Comparison of ENCODE assay signal across 22 cellular contexts in genomic region chr17:10106067-10106466, GRCh38.
DNase-seq lines count a peak whose midpoint lies in the region; ATAC-seq and TF ChIP-seq lines count a peak whose summit lies in the region.
"Had no signal": no experiment of that assay in that cellular context is flagged by ENCODE, and none has a peak within 500 bp of the region (broad histone marks: within the 10 kb centered on the region; RNA-seq: fewer than 3 reads in every experiment).

No MANE protein-coding gene starts in this region.

- H3K9me3 Mint-ChIP-seq in MCF 10A (ENCODE audit: unreplicated experiment) (peaks cover 17% of the 10 kb centered on the region), nephron (no peaks in the 10 kb centered on the region)
- H3K9me3 Mint-ChIP-seq in activated CD4-positive, alpha-beta memory T cell treated with anti-CD3 and anti-CD28 coated beads for 36 hours = no peaks in the 10 kb centered on the region
- H3K9me3 Mint-ChIP-seq: activated T-cell treated with anti-CD3 and anti-CD28 coated beads, Interleukin-2, amount 50 U/mL, for 24 hours; CD4-positive, alpha-beta T cell; endodermal cell; natural killer cell treated with Interleukin-12 subunit alpha and Interleukin-12 subunit beta and Interleukin-15 and Interleukin-18, amount 100 ng/mL, for 72 hours had no signal

- H3K27me3 ChIP-seq in breast epithelium (no peaks in the 10 kb centered on the region), foreskin keratinocyte (peaks cover 2% of the 10 kb centered on the region)
- H3K27me3 ChIP-seq: adrenal gland had no signal

- H3K4me2 ChIP-seq in OCI-LY7 (ENCODE audit: low read length) = no peak overlapping the region

- H3K9me2 ChIP-seq in OCI-LY7 (ENCODE audit: insufficient read depth, low read length) = no peaks in the 10 kb centered on the region

- H3K36me3 Mint-ChIP-seq in MCF 10A (ENCODE audit: insufficient read depth, unreplicated experiment) = no peaks in the 10 kb centered on the region
- no peaks in the 10 kb centered on the region for H3K36me3 Mint-ChIP-seq in nephron (ENCODE audit: low read depth)
- H3K36me3 Mint-ChIP-seq in activated CD4-positive, alpha-beta memory T cell treated with anti-CD3 and anti-CD28 coated beads for 36 hours = no peaks in the 10 kb centered on the region
- H3K36me3 Mint-ChIP-seq: natural killer cell treated with Interleukin-12 subunit alpha and Interleukin-12 subunit beta and Interleukin-15 and Interleukin-18, amount 100 ng/mL, for 72 hours had no signal

- POLR2A ChIA-PET in MCF 10A (lab: Yijun Ruan, JAX) = no interaction called here
- POLR2A ChIA-PET in OCI-LY7 (lab: Charles Lee) = no interaction called here
- POLR2A ChIA-PET in activated CD4-positive, alpha-beta memory T cell treated with anti-CD3 and anti-CD28 coated beads for 36 hours (lab: Charles Lee) = no interaction called here

- H3K36me3 ChIP-seq in breast epithelium (no peaks in the 10 kb centered on the region), urinary bladder (ENCODE audit: insufficient read depth) (no peaks in the 10 kb centered on the region), OCI-LY7 (ENCODE audit: insufficient read depth, low read length) (no peaks in the 10 kb centered on the region)
- H3K36me3 ChIP-seq: adrenal gland had no signal

- no peak overlapping the region for H3K4me3 Mint-ChIP-seq in MCF 10A (ENCODE audit: unreplicated experiment)
- peak overlapping the region in 1 of 3 experiments; percentile 20 for H3K4me3 Mint-ChIP-seq in nephron
- H3K4me3 Mint-ChIP-seq in activated CD4-positive, alpha-beta memory T cell treated with anti-CD3 and anti-CD28 coated beads for 36 hours = no peak overlapping the region
- H3K4me3 Mint-ChIP-seq: activated T-cell treated with anti-CD3 and anti-CD28 coated beads, Interleukin-2, amount 50 U/mL, for 24 hours; CD4-positive, alpha-beta T cell; endodermal cell; natural killer cell treated with Interleukin-12 subunit alpha and Interleukin-12 subunit beta and Interleukin-15 and Interleukin-18, amount 100 ng/mL, for 72 hours had no signal

- DNase-seq in breast epithelium (ENCODE audit: low spot score in 2 of 2) = no peak
- DNase-seq in MCF 10A (ENCODE audit: unreplicated experiment) = no peak
- DNase-seq in foreskin keratinocyte = no peak
- DNase-seq in OCI-LY7 (ENCODE audit: low spot score) = no peak
- DNase-seq in activated CD4-positive, alpha-beta memory T cell treated with anti-CD3 and anti-CD28 coated beads for 36 hours = no peak
- DNase-seq in occipital lobe (lab: John Stamatoyannopoulos, UW) = no peak
- DNase-seq: activated CD4-positive, alpha-beta T cell treated with anti-CD3 and anti-CD28 coated beads for 4 hours; activated naive CD4-positive, alpha-beta T cell; activated T-cell treated with anti-CD3 and anti-CD28 coated beads, Interleukin-2, amount 50 U/mL, for 24 hours; CD4-positive, alpha-beta T cell; DMS 273 treated with DMSO at 0.1 percent for 48 hours; glutamatergic neuron; NCI-H1105; stimulated activated CD4-positive, alpha-beta T cell treated with anti-CD3 and anti-CD28 coated beads, Interleukin-1b, Interleukin-23, amount 100 ng/mL, for 48 hours; substantia nigra had no signal

- TF ChIP-seq CTCF in breast epithelium (IDR thresholded peaks at IDR 0.05) (no peak), MCF 10A (IDR thresholded peaks at IDR 0.05; ENCODE audit: unreplicated experiment) (no peak), foreskin keratinocyte (conservative IDR thresholded peaks at IDR 0.05) (no peak), nephron (IDR thresholded peaks at IDR 0.05; ENCODE audit: unreplicated experiment in 3 of 3) (no peak), OCI-LY7 (conservative IDR thresholded peaks at IDR 0.05; ENCODE audit: low read length) (no peak)

- BruUV-seq in MCF 10A (replicated peaks; lab: Mats Ljungman, UMichigan) (no TSS peak), OCI-LY7 (replicated peaks; lab: Mats Ljungman, UMichigan) (no TSS peak)

- H3K27ac ChIP-seq in breast epithelium = peak overlapping the region; percentile 65 to 79
- no peak overlapping the region for H3K27ac ChIP-seq in foreskin keratinocyte
- H3K27ac ChIP-seq in urinary bladder (ENCODE audit: low read depth) = peak overlapping the region; percentile 40
- H3K27ac ChIP-seq in OCI-LY7 (ENCODE audit: low read depth, low read length, poor library complexity, severe bottlenecking) = no peak overlapping the region
- H3K27ac ChIP-seq: 22Rv1 had no signal

- peak overlapping the region in 2 of 3 donors; percentile 3 to 33 for H3K4me3 ChIP-seq in breast epithelium
- H3K4me3 ChIP-seq in urinary bladder (ENCODE audit: low read depth, low read length) = no peak overlapping the region
- no peak overlapping the region for H3K4me3 ChIP-seq in OCI-LY7 (ENCODE audit: low read depth, low read length, poor library complexity, severe bottlenecking)
- H3K4me3 ChIP-seq: adrenal gland had no signal

- H3K4me1 Mint-ChIP-seq in MCF 10A (ENCODE audit: insufficient read depth, unreplicated experiment) (no peaks in the 10 kb centered on the region), nephron (peaks cover 30% of the 10 kb centered on the region)
- no peaks in the 10 kb centered on the region for H3K4me1 Mint-ChIP-seq in activated CD4-positive, alpha-beta memory T cell treated with anti-CD3 and anti-CD28 coated beads for 36 hours (ENCODE audit: low read depth)

- intact Hi-C loops in breast epithelium (cut with DNase I; ENCODE audit: low total_unique reads) (no loop called here), MCF 10A (cut with micrococcal nuclease) (no loop called here), OCI-LY7 (cut with micrococcal nuclease; ENCODE audit: unreplicated experiment) (no loop called here)
- intact Hi-C loops in activated CD4-positive, alpha-beta memory T cell treated with anti-CD3 and anti-CD28 coated beads for 36 hours (cut with micrococcal nuclease) = no loop called here

- no peaks in the 10 kb centered on the region for H3K79me2 ChIP-seq in OCI-LY7 (ENCODE audit: insufficient read depth, low read depth, low read length)

- peak; percentile 3 for ATAC-seq in foreskin keratinocyte
- ATAC-seq: natural killer cell treated with Interleukin-12 subunit alpha and Interleukin-12 subunit beta and Interleukin-15 and Interleukin-18, amount 100 ng/mL, for 72 hours had no signal

- H3K9me3 ChIP-seq in breast epithelium (no peaks in the 10 kb centered on the region), OCI-LY7 (ENCODE audit: low read length) (no peaks in the 10 kb centered on the region)
- H3K9me3 ChIP-seq: adrenal gland had no signal

- H3K4me1 ChIP-seq in breast epithelium (no peaks in the 10 kb centered on the region), foreskin keratinocyte (no peaks in the 10 kb centered on the region), urinary bladder (ENCODE audit: insufficient read depth) (no peaks in the 10 kb centered on the region), OCI-LY7 (ENCODE audit: insufficient read depth, low read length, poor library complexity, severe bottlenecking) (no peaks in the 10 kb centered on the region)

- H3K27me3 Mint-ChIP-seq in MCF 10A (ENCODE audit: insufficient read depth, unreplicated experiment) = peaks cover 11% of the 10 kb centered on the region
- no peaks in the 10 kb centered on the region for H3K27me3 Mint-ChIP-seq in nephron (ENCODE audit: low read depth)
- no peaks in the 10 kb centered on the region for H3K27me3 Mint-ChIP-seq in activated CD4-positive, alpha-beta memory T cell treated with anti-CD3 and anti-CD28 coated beads for 36 hours
- H3K27me3 Mint-ChIP-seq: activated T-cell treated with anti-CD3 and anti-CD28 coated beads, Interleukin-2, amount 50 U/mL, for 24 hours; natural killer cell treated with Interleukin-12 subunit alpha and Interleukin-12 subunit beta and Interleukin-15 and Interleukin-18, amount 100 ng/mL, for 72 hours had no signal

- H3K27ac Mint-ChIP-seq in MCF 10A (ENCODE audit: low read depth, unreplicated experiment) = no peak overlapping the region
- H3K27ac Mint-ChIP-seq in nephron = peak overlapping the region; percentile 22 to 55 (median 52)
- no peak overlapping the region for H3K27ac Mint-ChIP-seq in activated CD4-positive, alpha-beta memory T cell treated with anti-CD3 and anti-CD28 coated beads for 36 hours
- H3K27ac Mint-ChIP-seq: activated T-cell treated with anti-CD3 and anti-CD28 coated beads, Interleukin-2, amount 50 U/mL, for 24 hours; CD4-positive, alpha-beta T cell; endodermal cell; natural killer cell treated with Interleukin-12 subunit alpha and Interleukin-12 subunit beta and Interleukin-15 and Interleukin-18, amount 100 ng/mL, for 72 hours; progenitor cell of endocrine pancreas had no signal

- H4K20me1 ChIP-seq in OCI-LY7 (ENCODE audit: insufficient read depth, low read length) = no peaks in the 10 kb centered on the region

- CTCF ChIA-PET in MCF 10A (lab: Yijun Ruan, JAX) (interaction anchor here (0.7 kb wide), 1 partner anchor 494 kb away, joined by 3 read pairs; no protein-coding TSS in a partner anchor), OCI-LY7 (lab: Charles Lee; ENCODE audit: unreplicated experiment) (no interaction called here)
- CTCF ChIA-PET in activated CD4-positive, alpha-beta memory T cell treated with anti-CD3 and anti-CD28 coated beads for 36 hours (lab: Charles Lee) = no interaction called here

- 76% methylated on average over 9 of the region's 9 CpGs for whole genome bisulfite sequencing in urinary bladder

- TF ChIP-seq POLR2A in breast epithelium (IDR thresholded peaks at IDR 0.05) = no peak

- H2AFZ ChIP-seq in OCI-LY7 (ENCODE audit: low read length) = no peak overlapping the region

Comparison
In these comparisons a context has a peak if more than half of its experiments do, and no peak if none do; other contexts are left out.
1. H3K27ac ChIP-seq: peak in breast epithelium (2 of 2) and urinary bladder (single experiment); none in foreskin keratinocyte (single experiment) and OCI-LY7 (single experiment).
2. H3K4me3 ChIP-seq: peak in breast epithelium (2 of 3); none in urinary bladder (single experiment) and OCI-LY7 (single experiment).
3. H3K27ac Mint-ChIP-seq: peak in nephron (3 of 3); none in MCF 10A (single experiment) and activated CD4-positive, alpha-beta memory T cell treated with anti-CD3 and anti-CD28 coated beads for 36 hours (single experiment).